In genomic region chr20:20864346-20865096, GRCh38 we compare ENCODE assay signal across 8 cellular contexts.
DNase-seq lines count a peak whose midpoint lies in the region; ATAC-seq and FAIRE-seq lines count a peak whose summit lies in the region.

No MANE protein-coding gene starts in this region.

- peak; percentile 80 for FAIRE-seq in A204.1 (lab: Jason Lieb, UNC)

- DNase-seq in HT1080 (ENCODE audit: low read depth) (peak; percentile 20), NOMO-1 (lab: John Stamatoyannopoulos, UW; ENCODE audit: unreplicated experiment in 2 of 2) (peak; percentile 33 to 41), glomerular visceral epithelial cell (ENCODE audit: extremely low spot score) (peak; percentile 20), foreskin melanocyte (no peak), ureter (ENCODE audit: low spot score) (no peak)

- no peak for ATAC-seq in HG03097 (IDR thresholded peaks at IDR 0.05; ENCODE audit: low FRiP score, unreplicated experiment)
- no peak for ATAC-seq in HG02981 (IDR thresholded peaks at IDR 0.05; ENCODE audit: unreplicated experiment)

Comparison
In these comparisons a context has a peak if more than half of its experiments do, and no peak if none do; other contexts are left out.
1. DNase-seq: peak in HT1080 (single experiment), NOMO-1 (2 of 2) and glomerular visceral epithelial cell (single experiment); none in foreskin melanocyte (single experiment) and ureter (single experiment).